11 cellular contexts compared by ENCODE assay signal in genomic region chr1:12460911-12461621, GRCh38.
DNase-seq lines count a peak whose midpoint lies in the region; ATAC-seq and TF ChIP-seq lines count a peak whose summit lies in the region.
"Had no signal": no experiment of that assay in that cellular context is flagged by ENCODE, and none has a peak within 500 bp of the region (broad histone marks: within the 10 kb centered on the region; RNA-seq: fewer than 3 reads in every experiment).

No MANE protein-coding gene starts in this region.

- H3K4me3 ChIP-seq in coronary artery = peak overlapping the region; percentile 17
- H3K4me3 ChIP-seq in lung = no peak overlapping the region
- H3K4me3 ChIP-seq in stomach smooth muscle (ENCODE audit: low read length in 2 of 2) = peak overlapping the region in 1 of 2 donors; percentile 30

- H3K36me3 ChIP-seq in lung (ENCODE audit: control insufficient read depth in 2 of 2, insufficient read depth in 2 of 2, low read length in 2 of 2) (peaks cover 5 to 8% of the 10 kb centered on the region in 2 donors), stomach smooth muscle (ENCODE audit: control insufficient read depth in 2 of 2, insufficient read depth in 2 of 2, low read length in 2 of 2) (peaks cover 0 to 3% of the 10 kb centered on the region in 2 donors)

- 33 to 61% methylated on average over 6 of the region's 6 CpGs for WGBS in lung, 2 donors

- peak overlapping the region; percentile 85 to 89 for H3K27ac ChIP-seq in coronary artery
- peak overlapping the region; percentile 72 to 86 for H3K27ac ChIP-seq in lung (ENCODE audit: low read depth in 1 of 2, low read length in 1 of 2)
- peak overlapping the region; percentile 72 for H3K27ac ChIP-seq in stomach smooth muscle (ENCODE audit: low read length)

- H3K4me1 ChIP-seq in lung (ENCODE audit: control insufficient read depth in 2 of 2, insufficient read depth in 2 of 2, low read length in 2 of 2) (peaks cover 28 to 46% of the 10 kb centered on the region in 2 donors), stomach smooth muscle (ENCODE audit: control insufficient read depth, insufficient read depth, low read length) (peaks cover 73% of the 10 kb centered on the region)

- TF ChIP-seq CTCF in coronary artery (IDR thresholded peaks at IDR 0.05) = no peak
- TF ChIP-seq CTCF in lung (IDR thresholded peaks at IDR 0.05; ENCODE audit: control extremely low read depth, extremely low read depth) = no peak

- H3K27me3 ChIP-seq in lung (ENCODE audit: control insufficient read depth, insufficient read depth) (no peaks in the 10 kb centered on the region), stomach smooth muscle (ENCODE audit: control insufficient read depth in 1 of 2, insufficient read depth in 2 of 2, low read length in 2 of 2) (no peaks in the 10 kb centered on the region)

- peak; percentile 11 for DNase-seq in NCI-H774 (lab: John Stamatoyannopoulos, UW)
- no peak for DNase-seq in coronary artery (ENCODE audit: low spot score)
- no peak for DNase-seq in lung (ENCODE audit: low spot score)
- no peak for DNase-seq in pons (ENCODE audit: low spot score)
- no peak for DNase-seq in NCI-H748 treated with DMSO at 0.1 percent for 48 hours (lab: John Stamatoyannopoulos, UW)
- no peak for DNase-seq in SK-N-DZ (ENCODE audit: low spot score)
- DNase-seq in NCI-H2029 treated with DMSO at 0.1 percent for 48 hours (lab: John Stamatoyannopoulos, UW) = no peak
- DNase-seq: activated CD8-positive, alpha-beta T cell treated with anti-CD3 and anti-CD28 coated beads, Interleukin-2, amount 10 ng/mL, durations not matched to agents 7 days and 5 days; DMS153; stimulated activated CD4-positive, alpha-beta T cell treated with anti-CD3 and anti-CD28 coated beads, Interleukin-12 subunit alpha, Interleukin-12 subunit beta, amount 100 ng/mL, for 4 hours had no signal

- peak; percentile 28 for ATAC-seq in lung (ENCODE audit: insufficient read depth, low FRiP score)
- ATAC-seq: activated CD8-positive, alpha-beta T cell treated with anti-CD3 and anti-CD28 coated beads, Interleukin-2, amount 10 ng/mL, durations not matched to agents 7 days and 5 days had no signal

- H3K9me3 ChIP-seq in lung (ENCODE audit: control insufficient read depth in 2 of 2, insufficient read depth in 1 of 2, low read length in 1 of 2) = no peaks in the 10 kb centered on the region
- no peaks in the 10 kb centered on the region for H3K9me3 ChIP-seq in stomach smooth muscle (ENCODE audit: control insufficient read depth in 2 of 2, low read length in 2 of 2)

- H3K9ac ChIP-seq in stomach smooth muscle (ENCODE audit: low read length in 2 of 2) = peak overlapping the region in 1 of 2 donors; percentile 21
